In the genomic region with DNA sequence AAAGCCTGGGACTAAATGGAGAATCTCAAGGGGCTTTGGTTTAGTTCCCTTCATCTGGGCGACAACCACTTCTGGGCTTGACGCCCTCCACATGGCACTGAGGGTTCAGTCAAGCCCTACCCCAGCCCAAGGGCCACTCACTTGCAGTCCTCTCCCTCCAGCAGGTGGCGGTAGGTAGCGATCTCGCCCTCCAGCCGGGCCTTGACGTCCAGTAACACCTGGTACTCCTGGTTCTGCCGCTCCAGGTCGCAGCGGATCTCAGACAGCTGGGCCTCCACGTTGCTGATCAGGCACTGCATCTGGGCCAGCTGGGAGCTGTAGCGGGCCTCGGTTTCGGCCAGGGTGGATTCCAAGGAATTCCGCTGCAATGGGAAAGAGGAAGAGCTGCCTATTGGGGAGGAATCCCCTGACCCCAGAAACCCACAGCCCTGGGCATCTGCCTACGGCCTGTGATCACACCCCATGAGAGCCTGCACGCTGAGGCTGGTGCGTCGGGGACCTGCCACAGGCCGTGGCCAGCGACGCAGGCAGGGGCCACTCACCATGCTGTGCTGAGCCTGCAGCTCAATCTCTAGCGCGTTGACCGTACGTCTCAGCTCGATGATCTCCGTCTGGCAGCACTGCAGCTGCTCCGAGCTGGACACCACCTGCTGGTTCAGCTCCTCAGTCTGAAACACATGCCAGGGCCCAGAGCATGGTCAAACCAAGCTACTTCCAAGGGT, we compare ENCODE assay signal across 9 cellular contexts. TPM values are rescaled to one million over a fixed set of nuclear protein-coding genes. Genes with fewer than 3 reads are reported as not detected.
DNase-seq lines count a peak whose midpoint lies in the region; ATAC-seq, FAIRE-seq and TF ChIP-seq lines count a peak whose summit lies in the region.
"Had no signal": no experiment of that assay in that cellular context is flagged by ENCODE, and none has a peak within 500 bp of the region (broad histone marks: within the 10 kb centered on the region; RNA-seq: fewer than 3 reads in every experiment).

No MANE protein-coding gene starts in this region.

- no peak for FAIRE-seq in astrocyte (lab: Jason Lieb, UNC)

- no peaks in the 10 kb centered on the region for H3K36me3 ChIP-seq in KMS-11 (ENCODE audit: insufficient read depth)
- H3K36me3 ChIP-seq in astrocyte (ENCODE audit: insufficient read depth, low read length): no peaks in the 10 kb centered on the region

- no peak overlapping the region for H3K4me2 ChIP-seq in KMS-11
- no peak overlapping the region for H3K4me2 ChIP-seq in astrocyte (ENCODE audit: low read length)

- H3K27ac Mint-ChIP-seq in CD14-positive monocyte (no peak overlapping the region), astrocyte (ENCODE audit: unreplicated experiment) (no peak overlapping the region), natural killer cell (no peak overlapping the region)

- H3K4me1 ChIP-seq in KMS-11 (ENCODE audit: low read depth, poor library complexity, severe bottlenecking): no peaks in the 10 kb centered on the region
- no peaks in the 10 kb centered on the region for H3K4me1 ChIP-seq in astrocyte (ENCODE audit: insufficient read depth, low read length)

- H3K9me3 Mint-ChIP-seq in CD14-positive monocyte: no peaks in the 10 kb centered on the region
- no peaks in the 10 kb centered on the region for H3K9me3 Mint-ChIP-seq in astrocyte (ENCODE audit: unreplicated experiment)
- no peaks in the 10 kb centered on the region for H3K9me3 Mint-ChIP-seq in natural killer cell

- H3K27me3 Mint-ChIP-seq in CD14-positive monocyte (ENCODE audit: low read depth in 3 of 3) (peaks cover 2 to 7% (median 6%) of the 10 kb centered on the region in 3 donors), astrocyte (ENCODE audit: low read depth, unreplicated experiment) (peaks cover 62% of the 10 kb centered on the region), natural killer cell (ENCODE audit: low read depth in 2 of 2) (peaks cover 2 to 6% of the 10 kb centered on the region in 2 donors)

- H3K79me2 ChIP-seq in KMS-11 (ENCODE audit: insufficient read depth, low read depth) (no peaks in the 10 kb centered on the region), astrocyte (ENCODE audit: insufficient read depth, low read length) (no peaks in the 10 kb centered on the region)

- no peaks in the 10 kb centered on the region for H4K20me1 ChIP-seq in KMS-11 (ENCODE audit: insufficient read depth)
- H4K20me1 ChIP-seq in astrocyte (ENCODE audit: insufficient read depth, low read length): no peaks in the 10 kb centered on the region

- H3K9me3 ChIP-seq in astrocyte (ENCODE audit: insufficient read depth, low read depth, low read length): no peaks in the 10 kb centered on the region

- H3K4me3 Mint-ChIP-seq in CD14-positive monocyte: no peak overlapping the region
- H3K4me3 Mint-ChIP-seq in astrocyte (ENCODE audit: unreplicated experiment): no peak overlapping the region
- no peak overlapping the region for H3K4me3 Mint-ChIP-seq in natural killer cell

- no peak overlapping the region for H3K9ac ChIP-seq in KMS-11
- H3K9ac ChIP-seq in astrocyte (ENCODE audit: low read length): no peak overlapping the region

- H3K4me3 ChIP-seq in KMS-11 (IDR thresholded peaks at IDR 0.05; ENCODE audit: insufficient read depth, low read depth, low read length) (no peak overlapping the region), astrocyte (ENCODE audit: insufficient read depth, low read depth, low read length) (no peak overlapping the region)

- H2AFZ ChIP-seq in KMS-11 (ENCODE audit: low read depth) (no peak overlapping the region), astrocyte (ENCODE audit: low read depth, low read length) (no peak overlapping the region)

- TF ChIP-seq CTCF in CD14-positive monocyte (IDR thresholded peaks at IDR 0.05) (peak; percentile 70), KMS-11 (conservative IDR thresholded peaks at IDR 0.05; ENCODE audit: low read depth, low read length) (peak; percentile 42), astrocyte (IDR thresholded peaks at IDR 0.05; ENCODE audit: insufficient read depth, low read depth, low read length) (peak; percentile 9), natural killer cell (IDR thresholded peaks at IDR 0.05) (peak; percentile 47)

- no peaks in the 10 kb centered on the region; the same call in 1 of the 2 replicates for H3K27me3 ChIP-seq in KMS-11 (ENCODE audit: insufficient read depth, low read depth)
- peaks cover 3% of the 10 kb centered on the region for H3K27me3 ChIP-seq in astrocyte (ENCODE audit: insufficient read depth, low read length)

- H3K27ac ChIP-seq in KMS-11 (no peak overlapping the region), astrocyte (ENCODE audit: low read depth, low read length) (no peak overlapping the region)

- no peaks in the 10 kb centered on the region for H3K36me3 Mint-ChIP-seq in CD14-positive monocyte
- H3K36me3 Mint-ChIP-seq in astrocyte (ENCODE audit: low read depth, unreplicated experiment): peaks cover 2% of the 10 kb centered on the region
- no peaks in the 10 kb centered on the region for H3K36me3 Mint-ChIP-seq in natural killer cell

- DNase-seq in CD14-positive monocyte (ENCODE audit: low spot score) (peak; percentile 60), astrocyte (ENCODE audit: low read depth) (no peak), natural killer cell (no peak), SW 1271 (lab: John Stamatoyannopoulos, UW) (no peak), occipital lobe (lab: John Stamatoyannopoulos, UW) (no peak)

- intact Hi-C loops in CD14-positive monocyte (cut with micrococcal nuclease): loop anchor here in 1 of 2 donors (5.0 kb wide), 1 partner anchor 60 kb away; no protein-coding TSS in a partner anchor
- intact Hi-C loops in natural killer cell (cut with micrococcal nuclease): no loop called here

- peak in 2 of 3 donors; percentile 31 to 37 for ATAC-seq in natural killer cell
- no peak for ATAC-seq in GM19452 (IDR thresholded peaks at IDR 0.05; ENCODE audit: unreplicated experiment)
- ATAC-seq in HG02981 (IDR thresholded peaks at IDR 0.05; ENCODE audit: unreplicated experiment): no peak

- H3K4me1 Mint-ChIP-seq in CD14-positive monocyte: peaks cover 31% of the 10 kb centered on the region
- H3K4me1 Mint-ChIP-seq in astrocyte (ENCODE audit: low read depth, unreplicated experiment): no peaks in the 10 kb centered on the region
- no peaks in the 10 kb centered on the region for H3K4me1 Mint-ChIP-seq in natural killer cell

RNA-seq across cellular contexts. Expression of a gene that starts 2.7 kb away (rescaled TPM):
- polyA plus RNA-seq in CD14-positive monocyte: under 1 TPM; 0.24 to 0.87 TPM
- total RNA-seq in astrocyte: not detected in 2 replicates
- not detected for total RNA-seq in natural killer cell
- total RNA-seq in occipital lobe: not detected

RNA-seq across cellular contexts. Expression of a gene that starts 6.0 kb away (rescaled TPM):
- polyA plus RNA-seq in CD14-positive monocyte: not detected
- total RNA-seq in astrocyte: not detected in 2 replicates
- not detected for total RNA-seq in natural killer cell
- total RNA-seq in occipital lobe: not detected
- polyA plus RNA-seq: esophagus had no signal

RNA-seq across cellular contexts. Expression of a gene that starts 18.4 kb away (rescaled TPM):
- not detected for polyA plus RNA-seq in CD14-positive monocyte
- total RNA-seq in astrocyte (not detected in 2 replicates), natural killer cell (not detected), occipital lobe (0.78 TPM)

RNA-seq across cellular contexts. Expression of a gene that starts 19.8 kb away (rescaled TPM):
- not detected for polyA plus RNA-seq in CD14-positive monocyte
- total RNA-seq in astrocyte: not detected in 2 replicates
- total RNA-seq in natural killer cell: not detected
- total RNA-seq in occipital lobe: not detected

RNA-seq across cellular contexts. Expression of a gene that starts 31.7 kb away (rescaled TPM):
- polyA plus RNA-seq in CD14-positive monocyte: not detected
- total RNA-seq in astrocyte (0.26 and 0.79 TPM in 2 replicates), natural killer cell (not detected), occipital lobe (0.16 TPM)

Comparison
In these comparisons a context has a peak if more than half of its experiments do, and no peak if none do; other contexts are left out.
1. CTCF ChIP-seq: peak in every context shown above with its lines; median percentile 70 in CD14-positive monocyte; 47 in natural killer cell; 42 in KMS-11; 9 in astrocyte.
2. ATAC-seq: peak in natural killer cell (2 of 3); none in GM19452 (single experiment) and HG02981 (single experiment).